Comparison of ENCODE assay signal across 17 cellular contexts in the genomic region with DNA sequence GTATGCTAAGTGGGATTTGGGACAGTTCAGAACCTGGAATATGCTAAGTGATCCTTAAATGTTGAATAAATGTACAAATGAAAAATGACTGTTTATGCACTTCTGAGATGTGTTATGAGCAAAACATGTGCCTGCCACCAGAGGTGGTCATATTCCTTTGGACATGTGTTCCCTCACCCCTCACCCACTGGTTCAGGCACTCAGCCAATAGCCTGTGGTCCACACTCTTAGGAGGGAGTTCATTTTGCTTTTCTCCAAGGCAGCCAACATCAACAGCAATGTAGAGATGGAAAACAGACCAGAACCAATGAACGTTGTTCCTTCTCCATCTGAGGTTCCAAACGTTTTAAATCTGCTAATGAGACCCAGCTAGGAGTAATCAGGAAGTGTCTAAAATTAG. TPM values are rescaled to one million over a fixed set of nuclear protein-coding genes. Genes with fewer than 3 reads are reported as not detected.
A peak's percentile ranks its signal among the peaks of the same experiment; 100 is the strongest.
DNase-seq lines count a peak whose midpoint lies in the region; TF ChIP-seq lines count a peak whose summit lies in the region.
"Had no signal": no experiment of that assay in that cellular context is flagged by ENCODE, and none has a peak within 500 bp of the region (broad histone marks: within the 10 kb centered on the region; RNA-seq: fewer than 3 reads in every experiment).

No MANE protein-coding gene starts in this region.

- no peak overlapping the region for H3K9ac ChIP-seq in neural progenitor cell
- H3K9ac ChIP-seq: KMS-11 had no signal

- no peak overlapping the region for H2AFZ ChIP-seq in neural progenitor cell (replicated peaks)

- H3K27me3 ChIP-seq in right atrium auricular region (no peaks in the 10 kb centered on the region), neural progenitor cell (no peaks in the 10 kb centered on the region)

- H3K4me3 ChIP-seq in right atrium auricular region (no peak overlapping the region), neural progenitor cell (no peak overlapping the region)

- H3K9me3 Mint-ChIP-seq in chondrocyte (ENCODE audit: low read depth), result no peaks in the 10 kb centered on the region
- peaks cover 4% of the 10 kb centered on the region for H3K9me3 Mint-ChIP-seq in neural progenitor cell

- H4K20me1 ChIP-seq in neural progenitor cell (ENCODE audit: low read depth), result no peaks in the 10 kb centered on the region

- H3K27ac ChIP-seq in right atrium auricular region, result no peak overlapping the region
- no peak overlapping the region for H3K27ac ChIP-seq in neural progenitor cell
- H3K27ac ChIP-seq: C4-2B, HL-60, KMS-11 had no signal

- peaks cover 29% of the 10 kb centered on the region for H3K4me1 Mint-ChIP-seq in chondrocyte (ENCODE audit: low read depth)
- H3K4me1 Mint-ChIP-seq in neural progenitor cell, result peaks cover 47% of the 10 kb centered on the region

- TF ChIP-seq CTCF in chondrocyte (IDR thresholded peaks at IDR 0.05), result peak; percentile 12
- TF ChIP-seq CTCF in right atrium auricular region (IDR thresholded peaks at IDR 0.05), result no peak
- no peak for TF ChIP-seq CTCF in neural progenitor cell (IDR thresholded peaks at IDR 0.05)

- no peak overlapping the region for H3K4me3 Mint-ChIP-seq in chondrocyte (ENCODE audit: unreplicated experiment)
- no peak overlapping the region for H3K4me3 Mint-ChIP-seq in neural progenitor cell

- H3K36me3 ChIP-seq in right atrium auricular region (no peaks in the 10 kb centered on the region), neural progenitor cell (no peaks in the 10 kb centered on the region)

- H3K9me3 ChIP-seq in right atrium auricular region (no peaks in the 10 kb centered on the region), neural progenitor cell (ENCODE audit: low read depth) (no peaks in the 10 kb centered on the region)

- H3F3A ChIP-seq in neural progenitor cell (ENCODE audit: low read depth), result peaks cover 29% of the 10 kb centered on the region

- DNase-seq in Daoy (ENCODE audit: low read depth), result peak; percentile 26
- DNase-seq in RPMI7951 (ENCODE audit: low read depth), result peak; percentile 67
- DNase-seq in chondrocyte (ENCODE audit: low spot score), result peak; percentile 30
- peak; percentile 73 for DNase-seq in myocyte (ENCODE audit: low read depth)
- DNase-seq in right atrium auricular region (ENCODE audit: low spot score), result no peak
- DNase-seq in DMS53 treated with DMSO at 0.1 percent for 48 hours (lab: John Stamatoyannopoulos, UW; ENCODE audit: unreplicated experiment), result no peak
- no peak for DNase-seq in neural progenitor cell (ENCODE audit: low spot score)
- DNase-seq: GDM1, HCEC 1CT, NCI-H1048, NCI-H146, NCI-H2171 treated with DMSO at 0.1 percent for 48 hours, OCI-M1, SIG-M5 had no signal

- H3K4me1 ChIP-seq in right atrium auricular region (no peaks in the 10 kb centered on the region), neural progenitor cell (peaks cover 37% of the 10 kb centered on the region)

- no peak overlapping the region for H3K4me2 ChIP-seq in neural progenitor cell
- H3K4me2 ChIP-seq: KMS-11 had no signal

- no peaks in the 10 kb centered on the region for H3K27me3 Mint-ChIP-seq in chondrocyte (ENCODE audit: low read depth)
- H3K27me3 Mint-ChIP-seq in neural progenitor cell (ENCODE audit: insufficient read depth, low read depth), result peaks cover 8% of the 10 kb centered on the region

- no peaks in the 10 kb centered on the region for H3K79me2 ChIP-seq in neural progenitor cell (ENCODE audit: low read depth)

- H3K27ac Mint-ChIP-seq in chondrocyte (ENCODE audit: unreplicated experiment) (no peak overlapping the region), neural progenitor cell (no peak overlapping the region)

- H3K36me3 Mint-ChIP-seq in chondrocyte (ENCODE audit: low read depth), result no peaks in the 10 kb centered on the region
- no peaks in the 10 kb centered on the region for H3K36me3 Mint-ChIP-seq in neural progenitor cell

RNA-seq across cellular contexts. Expression of a gene that starts 44.0 kb away (rescaled TPM):
- total RNA-seq in Daoy (2014; rRNA removed; shearing (Covaris generic)), result 19.0 and 30.4 TPM in 2 replicates
- total RNA-seq in RPMI7951 (2014; rRNA removed; shearing (Covaris generic)), result 16.1 and 18.8 TPM in 2 replicates
- 16.1 to 18.8 TPM (median 16.2 TPM) in 3 replicates for total RNA-seq in chondrocyte
- 37.6 and 47.0 TPM in 2 replicates for total RNA-seq in myocyte
- 24.8 TPM for polyA plus RNA-seq in myocyte (2012)
- total RNA-seq in right atrium auricular region, result 10 to 100 TPM; 13.3 to 14.3 TPM
- total RNA-seq in neural progenitor cell (ENCODE audit: low replicate concordance), result 46.7 and 47.1 TPM in 2 replicates

RNA-seq across cellular contexts. Expression of a gene that starts 44.1 kb away (rescaled TPM):
- 29.4 and 31.6 TPM in 2 replicates for total RNA-seq in Daoy (2014; rRNA removed; shearing (Covaris generic))
- total RNA-seq in RPMI7951 (2014; rRNA removed; shearing (Covaris generic)), result 33.6 and 36.3 TPM in 2 replicates
- total RNA-seq in chondrocyte (23.2 to 25.9 TPM (median 24.3 TPM) in 3 replicates), myocyte (33.8 and 34.2 TPM in 2 replicates), right atrium auricular region (10 to 100 TPM; 16.0 to 16.3 TPM), neural progenitor cell (ENCODE audit: low replicate concordance) (42.4 and 43.2 TPM in 2 replicates)
- polyA plus RNA-seq in myocyte (2012), result 27.1 TPM

Comparison
In these comparisons a context has a peak if more than half of its experiments do, and no peak if none do; other contexts are left out.
1. DNase-seq: peak in Daoy (single experiment), RPMI7951 (single experiment), chondrocyte (single experiment) and myocyte (single experiment); none in right atrium auricular region (single experiment), DMS53 treated with DMSO at 0.1 percent for 48 hours (single experiment) and neural progenitor cell (single experiment).